ENCODE assay signal across 8 cellular contexts in genomic region chr3:141370065-141370533, GRCh38. TPM values are rescaled to one million over a fixed set of nuclear protein-coding genes. Genes with fewer than 3 reads are reported as not detected.
A peak's percentile ranks its signal among the peaks of the same experiment; 100 is the strongest.
DNase-seq lines count a peak whose midpoint lies in the region; ATAC-seq lines count a peak whose summit lies in the region.

No MANE protein-coding gene starts in this region.

- H4K91ac ChIP-seq in mesenchymal stem cell (ENCODE audit: low read length) = no peak overlapping the region

- H3K4me3 ChIP-seq in mesenchymal stem cell (ENCODE audit: insufficient read depth in 1 of 2, low read depth in 1 of 2, low read length in 2 of 2) = peak overlapping the region in 1 of 2 experiments; percentile 66

- H2AFZ ChIP-seq in mesenchymal stem cell (ENCODE audit: low read depth, low read length) = no peak overlapping the region

- H2BK5ac ChIP-seq in mesenchymal stem cell (ENCODE audit: low read depth, low read length, poor library complexity, severe bottlenecking) = no peak overlapping the region

- peak; percentile 86 for ATAC-seq in GM18858 (IDR thresholded peaks at IDR 0.05; ENCODE audit: unreplicated experiment)
- ATAC-seq in HG03060 (IDR thresholded peaks at IDR 0.05; ENCODE audit: low read depth, unreplicated experiment) = peak; percentile 91
- ATAC-seq in activated CD4-positive, alpha-beta T cell treated with anti-CD3 and anti-CD28 coated beads for 36 hours = peak; percentile 96

- H3K27me3 ChIP-seq in mesenchymal stem cell (ENCODE audit: control insufficient read depth in 1 of 2, insufficient read depth in 1 of 2, low read length in 2 of 2) = no peaks in the 10 kb centered on the region

- CTCF ChIA-PET in activated CD4-positive, alpha-beta T cell treated with anti-CD3 and anti-CD28 coated beads for 36 hours (lab: Charles Lee) = interaction anchor here (0.8 to 5.2 kb wide), 21 partner anchors 9 to 191 kb away, joined by 3 to 30 read pairs (median 4); no protein-coding TSS in a partner anchor

- WGBS in mesenchymal stem cell = 11% methylated on average over 1 of the region's 2 CpGs

- H3K79me1 ChIP-seq in mesenchymal stem cell (replicated peaks; ENCODE audit: low read length, poor library complexity, severe bottlenecking) = peaks cover 8% of the 10 kb centered on the region

- no peak overlapping the region for H3K23ac ChIP-seq in mesenchymal stem cell (ENCODE audit: low read length in 2 of 2)

- no peak overlapping the region for H2BK12ac ChIP-seq in mesenchymal stem cell (ENCODE audit: low read length in 2 of 2)

- H3K27me3 Mint-ChIP-seq in activated CD4-positive, alpha-beta T cell treated with anti-CD3 and anti-CD28 coated beads for 36 hours = no peaks in the 10 kb centered on the region

- H3K4me1 Mint-ChIP-seq in activated CD4-positive, alpha-beta T cell treated with anti-CD3 and anti-CD28 coated beads for 36 hours = peaks cover 32% of the 10 kb centered on the region

- no peak overlapping the region for H2BK120ac ChIP-seq in mesenchymal stem cell (ENCODE audit: low read depth, low read length)

- no peak overlapping the region for H2AK5ac ChIP-seq in mesenchymal stem cell (ENCODE audit: low read length, severe bottlenecking)

- no peak overlapping the region for H3K4ac ChIP-seq in mesenchymal stem cell (ENCODE audit: low read depth in 1 of 2, low read length in 2 of 2)

- no peak overlapping the region for H2BK15ac ChIP-seq in mesenchymal stem cell (ENCODE audit: low read depth, poor library complexity, severe bottlenecking)

- peaks cover 21% of the 10 kb centered on the region for H3K4me1 ChIP-seq in mesenchymal stem cell (ENCODE audit: control insufficient read depth, insufficient read depth, low read depth, low read length)

- H3K9ac ChIP-seq in mesenchymal stem cell (ENCODE audit: low read length) = peak overlapping the region; percentile 87

- no peak overlapping the region for H3K4me2 ChIP-seq in mesenchymal stem cell (ENCODE audit: low read length, poor library complexity, severe bottlenecking)

- DNase-seq in AG20443 (ENCODE audit: low spot score) (peak; percentile 55), NCI-H226 (peak; percentile 72), dermis microvascular lymphatic vessel endothelial cell (ENCODE audit: low read depth in 2 of 2) (peak; percentile 90 to 95), mesenchymal stem cell (peak; percentile 94)
- DNase-seq in activated CD4-positive, alpha-beta T cell treated with anti-CD3 and anti-CD28 coated beads for 36 hours = peak; percentile 68
- DNase-seq in stimulated activated CD8-positive, alpha-beta memory T cell treated with anti-CD3 and anti-CD28 coated beads, Interleukin-4, amount 100 ng/mL, for 48 hours = peak; percentile 55

- H3K36me3 Mint-ChIP-seq in activated CD4-positive, alpha-beta T cell treated with anti-CD3 and anti-CD28 coated beads for 36 hours (ENCODE audit: low read depth) = no peaks in the 10 kb centered on the region

- POLR2A ChIA-PET in activated CD4-positive, alpha-beta T cell treated with anti-CD3 and anti-CD28 coated beads for 36 hours (lab: Charles Lee) = no interaction called here

- H3K27ac ChIP-seq in mesenchymal stem cell (ENCODE audit: low read length, poor library complexity, severe bottlenecking) = no peak overlapping the region

- no peak overlapping the region for H3K4me3 Mint-ChIP-seq in activated CD4-positive, alpha-beta T cell treated with anti-CD3 and anti-CD28 coated beads for 36 hours

- peaks cover under 1 to 20% of the 10 kb centered on the region in 2 experiments for H3K36me3 ChIP-seq in mesenchymal stem cell (ENCODE audit: control insufficient read depth in 1 of 2, insufficient read depth in 2 of 2, low read depth in 1 of 2, low read length in 2 of 2)

- no peaks in the 10 kb centered on the region for H3K9me3 ChIP-seq in mesenchymal stem cell (ENCODE audit: control insufficient read depth, low read length)

- H3K14ac ChIP-seq in mesenchymal stem cell (ENCODE audit: low read length in 2 of 2) = no peak overlapping the region

- peak overlapping the region; percentile 35 for H3K27ac Mint-ChIP-seq in activated CD4-positive, alpha-beta T cell treated with anti-CD3 and anti-CD28 coated beads for 36 hours

- intact Hi-C loops in activated CD4-positive, alpha-beta T cell treated with anti-CD3 and anti-CD28 coated beads for 36 hours (cut with DNase I, micrococcal nuclease) = loop anchor here (1.0 to 2.0 kb wide), 7 partner anchors 33 to 85 kb away; no protein-coding TSS in a partner anchor

- no peak overlapping the region for H4K8ac ChIP-seq in mesenchymal stem cell (ENCODE audit: low read length)

- no peaks in the 10 kb centered on the region for H3K9me3 Mint-ChIP-seq in activated CD4-positive, alpha-beta T cell treated with anti-CD3 and anti-CD28 coated beads for 36 hours (ENCODE audit: low read depth)

- no peak overlapping the region for H3K18ac ChIP-seq in mesenchymal stem cell (ENCODE audit: low read depth in 1 of 2, low read length in 2 of 2)

RNA-seq across cellular contexts. Expression of gene ZBTB38, which starts 1.8 kb away (rescaled TPM):
- total RNA-seq in activated CD4-positive, alpha-beta T cell treated with anti-CD3 and anti-CD28 coated beads for 36 hours = 10 to 100 TPM; 21.3 to 22.0 TPM
- 53.9 and 87.4 TPM in 2 replicates for total RNA-seq in dermis microvascular lymphatic vessel endothelial cell
- 42.0 TPM for polyA plus RNA-seq in mesenchymal stem cell (2013, experiment 1 of 2)
- polyA plus RNA-seq in mesenchymal stem cell (2013, experiment 2 of 2) = 39.5 TPM
